Comparison of ENCODE assay signal across 8 cellular contexts in genomic region chr9:39573024-39574022, GRCh38.
DNase-seq lines count a peak whose midpoint lies in the region; ATAC-seq, FAIRE-seq and TF ChIP-seq lines count a peak whose summit lies in the region.
"Not testable (repeated sequence)": the region's sequence is repeated elsewhere in the genome, so short reads cannot be mapped to it uniquely, and the experiment has no call there.

No MANE protein-coding gene starts in this region.

- not testable (repeated sequence) for H2BK120ac ChIP-seq in H9 (ENCODE audit: low read depth, low read length, poor library complexity, severe bottlenecking)

- H3K9me3 ChIP-seq in A673 (ENCODE audit: low read depth, low read length, poor library complexity, severe bottlenecking); H9 (ENCODE audit: control insufficient read depth, low read depth, low read length); HUES6 (ENCODE audit: control insufficient read depth, insufficient read depth, low read depth, low read length); gastroesophageal sphincter; HepG2 (ENCODE audit: low read length); aorta (ENCODE audit: control insufficient read depth, low read length): not testable (repeated sequence)

- H2BK5ac ChIP-seq in H9 (ENCODE audit: insufficient read length, low read length), result not testable (repeated sequence)

- not testable (repeated sequence) for H3K4me3 Mint-ChIP-seq in H9; WTC11; stimulated activated effector memory CD8-positive, alpha-beta T cell treated with anti-CD3 and anti-CD28 coated beads, Interleukin-12 subunit alpha, Interleukin-12 subunit beta, amount 100 ng/mL, for 72 hours

- not testable (repeated sequence) for TF ChIP-seq EP300 in gastroesophageal sphincter (IDR thresholded peaks at IDR 0.05); HepG2 (IDR thresholded peaks at IDR 0.05; ENCODE audit: low read depth in 2 of 2, low read length in 2 of 2); HepG2 (CRISPR knock-in tag; IDR thresholded peaks at IDR 0.05; ENCODE audit: borderline replicate concordance)

- not testable (repeated sequence) for BruUV-seq in A673 (replicated peaks; lab: Mats Ljungman, UMichigan); HepG2 (replicated peaks; lab: Mats Ljungman, UMichigan)

- DNase-seq in A673 (ENCODE audit: low spot score) (peak; percentile 21), H9 (peak; percentile 52)
- DNase-seq in WTC11 (ENCODE audit: low spot score); HepG2 (ENCODE audit: low spot score); stimulated activated effector memory CD8-positive, alpha-beta T cell treated with anti-CD3 and anti-CD28 coated beads, Interleukin-12 subunit alpha, Interleukin-12 subunit beta, amount 100 ng/mL, for 72 hours (ENCODE audit: low spot score in 2 of 2); aorta: not testable (repeated sequence)

- not testable (repeated sequence) for H3K18ac ChIP-seq in H9 (ENCODE audit: insufficient read length, low read depth, low read length)

- H4K5ac ChIP-seq in H9 (ENCODE audit: insufficient read length, low read depth, low read length), result not testable (repeated sequence)

- H2BK12ac ChIP-seq in H9 (ENCODE audit: insufficient read length, low read depth, low read length), result not testable (repeated sequence)

- WGBS in H9 (ENCODE audit: extremely low coverage, insufficient read length, low lambda C conversion rate), result no CpG with 5 or more reads among the region's 10 CpGs
- 79% methylated on average over 2 of the region's 10 CpGs; no CpG with 5 or more reads in 1 of the 2 donors for WGBS in gastroesophageal sphincter (ENCODE audit: low coverage in 1 of 2), 2 donors
- 22% methylated on average over 5 of the region's 10 CpGs for WGBS in HepG2 (ENCODE audit: low lambda C conversion rate)
- 81 to 92% methylated on average over 2 to 4 of the region's 10 CpGs for WGBS in aorta, 2 donors

- H3K27ac ChIP-seq in A673 (ENCODE audit: low read depth, low read length, poor library complexity, severe bottlenecking); H9 (ENCODE audit: insufficient read length, low read depth, low read length); gastroesophageal sphincter; HepG2 (ENCODE audit: extremely low read length, insufficient read depth, low read length); aorta (ENCODE audit: low read depth in 1 of 2, low read length in 2 of 2): not testable (repeated sequence)
- H3K27ac ChIP-seq in HUES6 (ENCODE audit: low read depth, low read length), result peak overlapping the region; percentile 65; the same call in 1 of the 2 replicates

- in situ Hi-C loops in HepG2 (cut with HindIII; ENCODE audit: extremely low pct_ligation_motif_present, low pct_unique_long_range_greater_than_20kb), result not testable (repeated sequence)

- not testable (repeated sequence) for H3K27me3 ChIP-seq in A673 (replicated peaks; ENCODE audit: insufficient read depth, low read depth, low read length, poor library complexity); H9 (ENCODE audit: insufficient read depth, low read length); HUES6 (ENCODE audit: control insufficient read depth, insufficient read depth, low read length); gastroesophageal sphincter; HepG2 (ENCODE audit: control insufficient read depth in 1 of 2, insufficient read depth in 2 of 2, low read length in 2 of 2); aorta (ENCODE audit: control insufficient read depth in 1 of 2, insufficient read depth in 2 of 2, low read length in 1 of 2)

- FAIRE-seq in HepG2 (lab: Jason Lieb, UNC), result not testable (repeated sequence)

- not testable (repeated sequence) for H3K4me1 ChIP-seq in A673 (ENCODE audit: insufficient read depth, low read length, poor library complexity, severe bottlenecking); H9 (ENCODE audit: insufficient read depth, low read length); HUES6 (ENCODE audit: control insufficient read depth, insufficient read depth, low read length); gastroesophageal sphincter; HepG2 (ENCODE audit: insufficient read depth, low read length); aorta (ENCODE audit: control insufficient read depth in 1 of 2, insufficient read depth in 2 of 2, low read length in 2 of 2)

- intact Hi-C loops in A673 (cut with micrococcal nuclease; ENCODE audit: unreplicated experiment); HepG2 (cut with micrococcal nuclease; ENCODE audit: unreplicated experiment); aorta (cut with DNase I): not testable (repeated sequence)

- not testable (repeated sequence) for H2AK5ac ChIP-seq in H9 (ENCODE audit: insufficient read length, low read length)

- TF ChIP-seq POLR2A in gastroesophageal sphincter (IDR thresholded peaks at IDR 0.05); HepG2 (IDR thresholded peaks at IDR 0.05; ENCODE audit: insufficient read depth in 1 of 2, low read depth in 2 of 2, low read length in 2 of 2): not testable (repeated sequence)

- H3T11ph ChIP-seq in H9 (ENCODE audit: low read length), result not testable (repeated sequence)

- H2BK15ac ChIP-seq in H9 (ENCODE audit: low read depth, low read length), result not testable (repeated sequence)

- CTCF ChIA-PET in A673 (lab: Charles Lee); WTC11 (lab: Charles Lee); HepG2 (lab: Yijun Ruan, JAX; ENCODE audit: low intra/inter-chr PET ratio, low total read pairs): not testable (repeated sequence)

- not testable (repeated sequence) for H3K23ac ChIP-seq in H9 (ENCODE audit: insufficient read length, low read depth, low read length)

- H4K91ac ChIP-seq in H9 (ENCODE audit: insufficient read length, low read depth, low read length), result not testable (repeated sequence)

- peak; percentile 78 for ATAC-seq in WTC11
- ATAC-seq in gastroesophageal sphincter, result peak; percentile 13
- ATAC-seq in HepG2, result peak; percentile 40; the same call in 1 of the 3 replicates
- ATAC-seq in stimulated activated effector memory CD8-positive, alpha-beta T cell treated with anti-CD3 and anti-CD28 coated beads, Interleukin-12 subunit alpha, Interleukin-12 subunit beta, amount 100 ng/mL, for 72 hours, result peak; percentile 34
- peak; percentile 56 for ATAC-seq in aorta (ENCODE audit: low FRiP score)

- H3K56ac ChIP-seq in H9 (ENCODE audit: insufficient read length, low read depth, low read length), result not testable (repeated sequence)

- TF ChIP-seq CTCF in A673 (conservative IDR thresholded peaks at IDR 0.05; ENCODE audit: low read depth, low read length); H9 (conservative IDR thresholded peaks at IDR 0.05); WTC11 (IDR thresholded peaks at IDR 0.05); gastroesophageal sphincter (IDR thresholded peaks at IDR 0.05); HepG2 (CRISPR knock-in tag; IDR thresholded peaks at IDR 0.05): not testable (repeated sequence)

- H3K14ac ChIP-seq in H9 (ENCODE audit: insufficient read depth, low read length), result not testable (repeated sequence)

- H3K27me3 Mint-ChIP-seq in H9 (ENCODE audit: low read depth); WTC11 (ENCODE audit: low read depth): not testable (repeated sequence)

- H3K9ac ChIP-seq in H9 (ENCODE audit: extremely low read depth, insufficient read length, low read length); HepG2 (ENCODE audit: insufficient read depth, low read depth, low read length): not testable (repeated sequence)
- H3K9ac ChIP-seq in HUES6 (ENCODE audit: low read length), result peak overlapping the region; percentile 62

- not testable (repeated sequence) for H3K4me3 ChIP-seq in A673 (ENCODE audit: low read depth, low read length, poor library complexity, severe bottlenecking); HUES6 (ENCODE audit: low read depth, low read length); gastroesophageal sphincter; HepG2 (replicated peaks in 1 of 3; ENCODE audit: insufficient read depth in 1 of 3, low read depth in 2 of 3, low read length in 3 of 3); aorta (ENCODE audit: low read length in 2 of 2)

- not testable (repeated sequence) for H2BK20ac ChIP-seq in H9 (ENCODE audit: low read depth, low read length, poor library complexity, severe bottlenecking)

- not testable (repeated sequence) for H4K8ac ChIP-seq in H9 (replicated peaks; ENCODE audit: insufficient read length, low read depth, low read length)

- H3K36me3 Mint-ChIP-seq in H9 (ENCODE audit: insufficient read depth in 1 of 3, low read depth in 3 of 3); WTC11; stimulated activated effector memory CD8-positive, alpha-beta T cell treated with anti-CD3 and anti-CD28 coated beads, Interleukin-12 subunit alpha, Interleukin-12 subunit beta, amount 100 ng/mL, for 72 hours: not testable (repeated sequence)

- H3K23me2 ChIP-seq in H9 (ENCODE audit: insufficient read length, low read depth, low read length, poor library complexity, severe bottlenecking), result not testable (repeated sequence)

- H3K4me1 Mint-ChIP-seq in H9, result peaks cover 8 to 12% of the 10 kb centered on the region in 2 experiments
- H3K4me1 Mint-ChIP-seq in WTC11; stimulated activated effector memory CD8-positive, alpha-beta T cell treated with anti-CD3 and anti-CD28 coated beads, Interleukin-12 subunit alpha, Interleukin-12 subunit beta, amount 100 ng/mL, for 72 hours: not testable (repeated sequence)

- not testable (repeated sequence) for H3K4me2 ChIP-seq in H9 (ENCODE audit: insufficient read depth, insufficient read length, low read length); HepG2 (ENCODE audit: low read depth, low read length)

- H3K4ac ChIP-seq in H9 (ENCODE audit: low read depth, low read length), result not testable (repeated sequence)

- not testable (repeated sequence) for H3K36me3 ChIP-seq in A673 (ENCODE audit: insufficient read depth, low read length, poor library complexity, severe bottlenecking); HUES6 (ENCODE audit: control insufficient read depth, insufficient read depth, low read length); gastroesophageal sphincter; HepG2 (replicated peaks in 1 of 2; ENCODE audit: control insufficient read depth in 1 of 2, insufficient read depth in 2 of 2, low read length in 2 of 2); aorta (ENCODE audit: control insufficient read depth in 1 of 2, insufficient read depth in 2 of 2, low read length in 1 of 2)

- H3K79me2 ChIP-seq in H9 (ENCODE audit: insufficient read depth, low read length); HepG2 (ENCODE audit: insufficient read depth, low read length): not testable (repeated sequence)

- H2AFZ ChIP-seq in H9 (ENCODE audit: low read length); HepG2 (ENCODE audit: low read length): not testable (repeated sequence)

- not testable (repeated sequence) for H3K79me1 ChIP-seq in H9 (ENCODE audit: insufficient read depth, low read depth, low read length, poor library complexity, severe bottlenecking)

- H3K27ac Mint-ChIP-seq in H9, result peak overlapping the region in 2 of 3 experiments; percentile 74 to 83; a peak in 2 of 7 replicates
- peak overlapping the region; percentile 70; the same call in 1 of the 2 replicates for H3K27ac Mint-ChIP-seq in WTC11
- H3K27ac Mint-ChIP-seq in stimulated activated effector memory CD8-positive, alpha-beta T cell treated with anti-CD3 and anti-CD28 coated beads, Interleukin-12 subunit alpha, Interleukin-12 subunit beta, amount 100 ng/mL, for 72 hours, result not testable (repeated sequence)

- POLR2A ChIA-PET in A673 (lab: Charles Lee; ENCODE audit: low non-redundant PET); WTC11 (lab: Charles Lee); HepG2 (lab: Yijun Ruan, JAX): not testable (repeated sequence)

- H3K9me3 Mint-ChIP-seq in H9; WTC11; stimulated activated effector memory CD8-positive, alpha-beta T cell treated with anti-CD3 and anti-CD28 coated beads, Interleukin-12 subunit alpha, Interleukin-12 subunit beta, amount 100 ng/mL, for 72 hours: not testable (repeated sequence)

- TF ChIP-seq RAD21 in HepG2 (CRISPR knock-in tag; IDR thresholded peaks at IDR 0.05), result not testable (repeated sequence)

- not testable (repeated sequence) for H4K20me1 ChIP-seq in H9 (ENCODE audit: control insufficient read depth, insufficient read depth, insufficient read length); HepG2 (ENCODE audit: insufficient read depth, low read length)

Comparison
In these comparisons a context has a peak if more than half of its experiments do, and no peak if none do; other contexts are left out.
1. ATAC-seq: peak in every context shown above with its lines; median percentile 78 in WTC11; 56 in aorta; 40 in HepG2; 34 in stimulated activated effector memory CD8-positive, alpha-beta T cell treated with anti-CD3 and anti-CD28 coated beads, Interleukin-12 subunit alpha, Interleukin-12 subunit beta, amount 100 ng/mL, for 72 hours; 13 in gastroesophageal sphincter.